ENCODE assay signal across 1 cellular context in genomic region chr11:77101043-77101537, GRCh38.
TF ChIP-seq lines count a peak whose summit lies in the region.

No MANE protein-coding gene starts in this region.

TF ChIP-seq in K562, 482 proteins besides CTCF, POLR2A, EP300 and RAD21 (continued from another document and continues in another):
- TF ChIP-seq, protein P1, sequence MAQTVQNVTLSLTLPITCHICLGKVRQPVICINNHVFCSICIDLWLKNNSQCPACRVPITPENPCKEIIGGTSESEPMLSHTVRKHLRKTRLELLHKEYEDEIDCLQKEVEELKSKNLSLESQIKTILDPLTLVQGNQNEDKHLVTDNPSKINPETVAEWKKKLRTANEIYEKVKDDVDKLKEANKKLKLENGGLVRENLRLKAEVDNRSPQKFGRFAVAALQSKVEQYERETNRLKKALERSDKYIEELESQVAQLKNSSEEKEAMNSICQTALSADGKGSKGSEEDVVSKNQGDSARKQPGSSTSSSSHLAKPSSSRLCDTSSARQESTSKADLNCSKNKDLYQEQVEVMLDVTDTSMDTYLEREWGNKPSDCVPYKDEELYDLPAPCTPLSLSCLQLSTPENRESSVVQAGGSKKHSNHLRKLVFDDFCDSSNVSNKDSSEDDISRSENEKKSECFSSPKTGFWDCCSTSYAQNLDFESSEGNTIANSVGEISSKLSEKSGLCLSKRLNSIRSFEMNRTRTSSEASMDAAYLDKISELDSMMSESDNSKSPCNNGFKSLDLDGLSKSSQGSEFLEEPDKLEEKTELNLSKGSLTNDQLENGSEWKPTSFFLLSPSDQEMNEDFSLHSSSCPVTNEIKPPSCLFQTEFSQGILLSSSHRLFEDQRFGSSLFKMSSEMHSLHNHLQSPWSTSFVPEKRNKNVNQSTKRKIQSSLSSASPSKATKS (CRISPR knock-in tag; IDR thresholded peaks at IDR 0.05): no peak
- TF ChIP-seq SRSF7 (optimal IDR thresholded peaks at IDR 0.05; ENCODE audit: low read depth, low read length): no peak
- no peak for TF ChIP-seq ZBTB17 (CRISPR knock-in tag; IDR thresholded peaks at IDR 0.05)
- no peak for TF ChIP-seq ZNF507 (tag; conservative IDR thresholded peaks at IDR 0.05)
- no peak for TF ChIP-seq ZNF551 (CRISPR knock-in tag; IDR thresholded peaks at IDR 0.05)
- TF ChIP-seq TAF9B (IDR thresholded peaks at IDR 0.05; ENCODE audit: partially characterized antibody): no peak
- TF ChIP-seq POLR3A (IDR thresholded peaks at IDR 0.05; ENCODE audit: borderline replicate concordance, extremely low read depth, insufficient read depth, insufficient read length): no peak
- TF ChIP-seq SMARCE1 (IDR thresholded peaks at IDR 0.05): peak; percentile 61; the same call in 1 of the 2 replicates
- 0 out of 4 replicates have a peak, but pooled peaks of 1 of the 2 experiments have one; percentile 14 for TF ChIP-seq FOXA3 (CRISPR knock-in tag; conservative IDR thresholded peaks at IDR 0.05 in 1 of 2, IDR thresholded peaks at IDR 0.05 in 1 of 2)
- no peak for TF ChIP-seq RBM15 (IDR thresholded peaks at IDR 0.05; ENCODE audit: insufficient read depth, low read length)
- TF ChIP-seq JUND (IDR thresholded peaks at IDR 0.05; ENCODE audit: borderline replicate concordance, low read depth, low read length): no peak
- no peak for TF ChIP-seq JUND (tag; IDR thresholded peaks at IDR 0.05; ENCODE audit: borderline replicate concordance, low read depth, low read length)
- TF ChIP-seq, protein P2, sequence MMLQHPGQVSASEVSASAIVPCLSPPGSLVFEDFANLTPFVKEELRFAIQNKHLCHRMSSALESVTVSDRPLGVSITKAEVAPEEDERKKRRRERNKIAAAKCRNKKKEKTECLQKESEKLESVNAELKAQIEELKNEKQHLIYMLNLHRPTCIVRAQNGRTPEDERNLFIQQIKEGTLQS (IDR thresholded peaks at IDR 0.05): no peak
- TF ChIP-seq, protein P2 (CRISPR knock-in tag; conservative IDR thresholded peaks at IDR 0.05): no peak
- TF ChIP-seq HNRNPUL1 (IDR thresholded peaks at IDR 0.05; ENCODE audit: low read length): no peak
- no peak for TF ChIP-seq NFE2 (IDR thresholded peaks at IDR 0.05; ENCODE audit: low read depth)
- TF ChIP-seq, protein P3, sequence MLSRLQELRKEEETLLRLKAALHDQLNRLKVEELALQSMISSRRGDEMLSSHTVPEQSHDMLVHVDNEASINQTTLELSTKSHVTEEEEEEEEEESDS (CRISPR knock-in tag; IDR thresholded peaks at IDR 0.05): no peak
- no peak for TF ChIP-seq ELF1 (tag; IDR thresholded peaks at IDR 0.05)
- no peak for TF ChIP-seq CHD7 (IDR thresholded peaks at IDR 0.05; ENCODE audit: low read depth, low read length)
- no peak for TF ChIP-seq STAT5B (CRISPR knock-in tag; IDR thresholded peaks at IDR 0.05)
- no peak for TF ChIP-seq GTF3C2 (IDR thresholded peaks at IDR 0.05; ENCODE audit: borderline replicate concordance, extremely low read depth, insufficient read length)
- no peak for TF ChIP-seq GTF2F1 (IDR thresholded peaks at IDR 0.05; ENCODE audit: low read depth, low read length)
- peak; percentile 74 for TF ChIP-seq SMARCA4 (IDR thresholded peaks at IDR 0.05)
- TF ChIP-seq XRCC5 (IDR thresholded peaks at IDR 0.05; ENCODE audit: low read depth, low read length): no peak
- TF ChIP-seq SPI1 (IDR thresholded peaks at IDR 0.05; ENCODE audit: borderline replicate concordance, low read depth, low read length): no peak
- TF ChIP-seq, protein P4, sequence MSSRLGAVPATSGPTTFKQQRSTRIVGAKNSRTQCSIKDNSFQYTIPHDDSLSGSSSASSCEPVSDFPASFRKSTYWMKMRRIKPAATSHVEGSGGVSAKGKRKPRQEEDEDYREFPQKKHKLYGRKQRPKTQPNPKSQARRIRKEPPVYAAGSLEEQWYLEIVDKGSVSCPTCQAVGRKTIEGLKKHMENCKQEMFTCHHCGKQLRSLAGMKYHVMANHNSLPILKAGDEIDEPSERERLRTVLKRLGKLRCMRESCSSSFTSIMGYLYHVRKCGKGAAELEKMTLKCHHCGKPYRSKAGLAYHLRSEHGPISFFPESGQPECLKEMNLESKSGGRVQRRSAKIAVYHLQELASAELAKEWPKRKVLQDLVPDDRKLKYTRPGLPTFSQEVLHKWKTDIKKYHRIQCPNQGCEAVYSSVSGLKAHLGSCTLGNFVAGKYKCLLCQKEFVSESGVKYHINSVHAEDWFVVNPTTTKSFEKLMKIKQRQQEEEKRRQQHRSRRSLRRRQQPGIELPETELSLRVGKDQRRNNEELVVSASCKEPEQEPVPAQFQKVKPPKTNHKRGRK (tag; IDR thresholded peaks at IDR 0.05): no peak
- TF ChIP-seq CREB5 (CRISPR knock-in tag; IDR thresholded peaks at IDR 0.05): no peak
- TF ChIP-seq REST (CRISPR knock-in tag; IDR thresholded peaks at IDR 0.05; ENCODE audit: low read depth): no peak
